19 cellular contexts compared by ENCODE assay signal in genomic region chr5:98794414-98795080, GRCh38. TPM values are rescaled to one million over a fixed set of nuclear protein-coding genes. Genes with fewer than 3 reads are reported as not detected.
DNase-seq lines count a peak whose midpoint lies in the region; ATAC-seq, FAIRE-seq and TF ChIP-seq lines count a peak whose summit lies in the region.
"Had no signal": no experiment of that assay in that cellular context is flagged by ENCODE, and none has a peak within 500 bp of the region (broad histone marks: within the 10 kb centered on the region; RNA-seq: fewer than 3 reads in every experiment).

No MANE protein-coding gene starts in this region.

- FAIRE-seq in GM12878 (lab: Jason Lieb, UNC) (no peak), H54 (lab: Jason Lieb, UNC) (no peak)

- H2AFZ ChIP-seq in GM12878 (ENCODE audit: control insufficient read depth, low read depth, low read length), result no peak overlapping the region

- H3K4me2 ChIP-seq in GM12878 (ENCODE audit: control insufficient read depth, insufficient read depth), result no peak overlapping the region
- H3K4me2 ChIP-seq: KMS-11 had no signal

- CTCF ChIA-PET in GM12878 (lab: Yijun Ruan, JAX), result interaction anchor here (1.1 to 7.1 kb wide), 5 partner anchors 9 to 1563 kb away, joined by 3 to 104 read pairs (median 20); partner anchors contain the start of gene RGMB
- CTCF ChIA-PET in activated CD4-positive, alpha-beta T cell treated with anti-CD3 and anti-CD28 coated beads, Interleukin-2, amount 10 ng/mL, durations not matched to agents 7 days and 5 days (lab: Charles Lee), result interaction anchor here (1.6 kb wide), 1 partner anchor 18 kb away, joined by 3 read pairs; no protein-coding TSS in a partner anchor

- H3K4me1 Mint-ChIP-seq in HFFc6 (ENCODE audit: low read depth), result peaks cover 91% of the 10 kb centered on the region
- H3K4me1 Mint-ChIP-seq in nephron progenitor cell, result peaks cover 56% of the 10 kb centered on the region
- H3K4me1 Mint-ChIP-seq in activated CD4-positive, alpha-beta T cell treated with anti-CD3 and anti-CD28 coated beads, Interleukin-2, amount 10 ng/mL, durations not matched to agents 7 days and 5 days, result no peaks in the 10 kb centered on the region

- RAD21 ChIA-PET in GM12878 (lab: Charles Lee; ENCODE audit: unreplicated experiment), result interaction anchor here (1.2 to 3.7 kb wide), 2 partner anchors 26 to 1563 kb away, joined by 3 to 26 read pairs; no protein-coding TSS in a partner anchor

- H3K79me2 ChIP-seq in GM12878 (ENCODE audit: control insufficient read depth, insufficient read depth, low read length), result peaks cover 2% of the 10 kb centered on the region

- peaks cover 51% of the 10 kb centered on the region for H3K36me3 Mint-ChIP-seq in HFFc6 (ENCODE audit: low read depth)
- peaks cover 49% of the 10 kb centered on the region for H3K36me3 Mint-ChIP-seq in nephron progenitor cell (ENCODE audit: low read depth)
- no peaks in the 10 kb centered on the region for H3K36me3 Mint-ChIP-seq in activated CD4-positive, alpha-beta T cell treated with anti-CD3 and anti-CD28 coated beads, Interleukin-2, amount 10 ng/mL, durations not matched to agents 7 days and 5 days (ENCODE audit: low read depth)

- ATAC-seq in GM12878, result no peak

- H3K27ac ChIP-seq in GM12878 (ENCODE audit: control insufficient read depth, insufficient read depth) (no peak overlapping the region), stomach (no peak overlapping the region)
- H3K27ac ChIP-seq: BLaER1, KMS-11, RWPE1, SJSA1 had no signal

- H3K9me3 ChIP-seq in GM12878 (replicated peaks; ENCODE audit: control insufficient read depth, insufficient read depth, low read length) (no peaks in the 10 kb centered on the region), stomach (no peaks in the 10 kb centered on the region)
- H3K9me3 ChIP-seq: SJSA1 had no signal

- peak; percentile 10 for DNase-seq in NCI-H1105 treated with DMSO at 0.1 percent for 48 hours (lab: John Stamatoyannopoulos, UW)
- DNase-seq in NCI-H1105 (lab: John Stamatoyannopoulos, UW), result no peak
- DNase-seq in HFFc6, result no peak
- DNase-seq in GM12878 (ENCODE audit: low read depth, low spot score), result no peak
- DNase-seq in nephron progenitor cell, result no peak
- no peak for DNase-seq in stomach
- no peak for DNase-seq in H54 (ENCODE audit: insufficient read length, low spot score)
- DNase-seq in activated CD4-positive, alpha-beta T cell treated with anti-CD3 and anti-CD28 coated beads, Interleukin-2, amount 10 ng/mL, durations not matched to agents 7 days and 5 days, result no peak
- DNase-seq: 8988T, H7, NCI-H146, NCI-H2081, NCI-H226, NCI-H524 treated with DMSO at 0.1 percent for 48 hours, SW 1271 had no signal

- H3K27ac Mint-ChIP-seq in HFFc6 (peak overlapping the region; percentile 82), nephron progenitor cell (peak overlapping the region; percentile 9)
- H3K27ac Mint-ChIP-seq in activated CD4-positive, alpha-beta T cell treated with anti-CD3 and anti-CD28 coated beads, Interleukin-2, amount 10 ng/mL, durations not matched to agents 7 days and 5 days, result no peak overlapping the region

- SMC1A ChIA-PET in GM12878 (lab: Charles Lee; ENCODE audit: uncharacterized antibody, unreplicated experiment), result interaction anchor here (1.7 to 3.5 kb wide), 3 partner anchors 24 to 1563 kb away, joined by 4 to 24 read pairs (median 17); no protein-coding TSS in a partner anchor

- H3K4me1 ChIP-seq in GM12878 (ENCODE audit: control insufficient read depth, insufficient read depth, low read length), result no peaks in the 10 kb centered on the region
- peaks cover 11 to 60% (median 38%) of the 10 kb centered on the region in 4 donors for H3K4me1 ChIP-seq in stomach

- no peak for TF ChIP-seq CTCF in HFFc6 (IDR thresholded peaks at IDR 0.05)
- no peak for TF ChIP-seq CTCF in GM12878 (IDR thresholded peaks at IDR 0.05 in 2 of 3, conservative IDR thresholded peaks at IDR 0.05 in 1 of 3; ENCODE audit: control insufficient read depth in 2 of 3, extremely low read depth in 1 of 3, insufficient read depth in 1 of 3, low read depth in 3 of 3, low read length in 3 of 3)
- no peak for TF ChIP-seq CTCF in nephron progenitor cell (IDR thresholded peaks at IDR 0.05)
- TF ChIP-seq CTCF in stomach (IDR thresholded peaks at IDR 0.05), result no peak

- peaks cover 20% of the 10 kb centered on the region for H3K27me3 Mint-ChIP-seq in HFFc6 (ENCODE audit: insufficient read depth)
- no peaks in the 10 kb centered on the region for H3K27me3 Mint-ChIP-seq in nephron progenitor cell (ENCODE audit: low read depth, poor library complexity)
- H3K27me3 Mint-ChIP-seq in activated CD4-positive, alpha-beta T cell treated with anti-CD3 and anti-CD28 coated beads, Interleukin-2, amount 10 ng/mL, durations not matched to agents 7 days and 5 days, result no peaks in the 10 kb centered on the region

- POLR2A ChIA-PET in GM12878 (lab: Charles Lee), result no interaction called here
- POLR2A ChIA-PET in activated CD4-positive, alpha-beta T cell treated with anti-CD3 and anti-CD28 coated beads, Interleukin-2, amount 10 ng/mL, durations not matched to agents 7 days and 5 days (lab: Charles Lee), result no interaction called here

- no peak overlapping the region for H3K9ac ChIP-seq in GM12878 (ENCODE audit: control insufficient read depth, insufficient read depth, low read length)
- H3K9ac ChIP-seq: BLaER1, KMS-11 had no signal

- H3K4me3 ChIP-seq in GM12878 (no peak overlapping the region), stomach (no peak overlapping the region)
- H3K4me3 ChIP-seq: BLaER1, SJSA1 had no signal

- TF ChIP-seq POLR2A in GM12878 (IDR thresholded peaks at IDR 0.05; ENCODE audit: low read depth, low read length), result no peak
- TF ChIP-seq POLR2A in stomach (IDR thresholded peaks at IDR 0.05), result no peak
- TF ChIP-seq POLR2A in H54 (IDR thresholded peaks at IDR 0.05; ENCODE audit: low read depth, low read length), result no peak

- no peaks in the 10 kb centered on the region for H4K20me1 ChIP-seq in GM12878 (ENCODE audit: control insufficient read depth, insufficient read depth)

- no peaks in the 10 kb centered on the region for H3K27me3 ChIP-seq in GM12878 (replicated peaks in 1 of 2; ENCODE audit: control insufficient read depth in 2 of 2, insufficient read depth in 2 of 2, low read length in 1 of 2)
- no peaks in the 10 kb centered on the region for H3K27me3 ChIP-seq in stomach
- H3K27me3 ChIP-seq: BLaER1, SJSA1 had no signal

- intact Hi-C loops in GM12878 (cut with micrococcal nuclease; ENCODE audit: unreplicated experiment), result no loop called here
- intact Hi-C loops in stomach (cut with DNase I; ENCODE audit: low total_unique reads), result no loop called here

- TSS peak; percentile 28 for BruUV-seq in GM12878 (replicated peaks; lab: Mats Ljungman, UMichigan)

- H3K4me3 Mint-ChIP-seq in HFFc6 (peak overlapping the region; percentile 32), nephron progenitor cell (no peak overlapping the region)
- H3K4me3 Mint-ChIP-seq in activated CD4-positive, alpha-beta T cell treated with anti-CD3 and anti-CD28 coated beads, Interleukin-2, amount 10 ng/mL, durations not matched to agents 7 days and 5 days, result no peak overlapping the region

- in situ Hi-C loops in GM12878 (cut with MboI), result no loop called here

- TF ChIP-seq EP300 in GM12878 (IDR thresholded peaks at IDR 0.05; ENCODE audit: borderline replicate concordance in 1 of 2, control insufficient read depth in 1 of 2, low read depth in 2 of 2, low read length in 2 of 2) (no peak), stomach (IDR thresholded peaks at IDR 0.05) (no peak)

- 88% methylated on average over 9 of the region's 9 CpGs for WGBS in GM12878 (ENCODE audit: insufficient coverage, insufficient replicate concordance, low lambda C conversion rate, missing lambda C conversion rate)
- WGBS in stomach, 5 donors, result 67 to 74% (median 70%) methylated on average over 9 of the region's 9 CpGs

- TF ChIP-seq RAD21 in GM12878 (IDR thresholded peaks at IDR 0.05; ENCODE audit: insufficient read depth, low read depth, low read length), result no peak

- peaks cover 4% of the 10 kb centered on the region; the same call in 1 of the 2 replicates for H3K9me3 Mint-ChIP-seq in HFFc6
- H3K9me3 Mint-ChIP-seq in nephron progenitor cell, result peaks cover 3% of the 10 kb centered on the region
- H3K9me3 Mint-ChIP-seq in activated CD4-positive, alpha-beta T cell treated with anti-CD3 and anti-CD28 coated beads, Interleukin-2, amount 10 ng/mL, durations not matched to agents 7 days and 5 days, result no peaks in the 10 kb centered on the region

- H3K36me3 ChIP-seq in GM12878 (ENCODE audit: control insufficient read depth in 2 of 2, insufficient read depth in 2 of 2, low read length in 1 of 2) (peaks cover 2 to 5% of the 10 kb centered on the region in 2 experiments; a peak in 2 of 4 replicates), stomach (peaks cover 6 to 23% (median 19%) of the 10 kb centered on the region in 4 donors)

TF ChIP-seq in GM12878, 131 proteins besides CTCF, POLR2A, EP300 and RAD21 (continues in another document):
- TF ChIP-seq MEF2B (IDR thresholded peaks at IDR 0.05; ENCODE audit: partially characterized antibody, poor library complexity, severe bottlenecking) (no peak), RB1 (IDR thresholded peaks at IDR 0.05; ENCODE audit: borderline replicate concordance) (no peak), YY1 (IDR thresholded peaks at IDR 0.05; ENCODE audit: low read depth, low read length) (no peak), CHD4 (IDR thresholded peaks at IDR 0.05) (no peak), SMAD5 (IDR thresholded peaks at IDR 0.05; ENCODE audit: low read depth) (no peak)

RNA-seq across cellular contexts. Expression of gene RGMB, which starts 21.1 kb away (rescaled TPM):
- total RNA-seq in HFFc6 (2021; fragmentation: NEBNext Ultra II Directional; extraction: Animal tissue kit (Norgen Biotek cat#: 25700)), result 100 to 1,000 TPM; 219 to 288 (median 235) TPM
- total RNA-seq in GM12878 (2013; cell fraction: nucleolus; rRNA removed), result 11.9 and 12.2 TPM in 2 replicates
- total RNA-seq in GM12878 (2014; rRNA removed) (11.3 and 11.6 TPM in 2 replicates), GM12878 (2014; rRNA removed; fragmentation: Illumina TruSeq; extraction: Trizol) (6.9 and 7.4 TPM in 2 replicates), GM12878 (2021) (15.3 and 15.8 TPM in 2 replicates), stomach (100 to 1,000 TPM in 1 of 5 donors, 10 to 100 TPM in 4; 48.3 to 215 (median 79.9) TPM)
- polyA plus RNA-seq in GM12878 (2011; ENCODE audit: low read depth), result 1.8 TPM
- polyA plus RNA-seq in GM12878 (2011; rRNA removed) (1.5 and 1.6 TPM in 2 replicates), GM12878 (2014; fragmentation: Illumina TruSeq; extraction: Trizol) (9.4 and 11.5 TPM in 2 replicates), GM12878 (2014; fragmentation: Nextera tagmentation; extraction: Ambion mirVana) (1 to 10 TPM; 1.3 to 2.4 TPM), GM12878 (2014; rRNA removed) (7.9 and 10.2 TPM in 2 replicates), GM12878 (2016; fragmentation: Nextera tagmentation; extraction: Ambion mirVana) (1 to 10 TPM; 6.9 to 8.2 TPM), stomach (10 to 100 TPM in 2 of 3 donors, 1 to 10 TPM in 1; 8.4 to 14.2 (median 13.7) TPM)
- polyA plus RNA-seq in GM12878 (2011; cell fraction: cytosol; rRNA removed), result 1.6 and 2.1 TPM in 2 replicates
- 3.2 and 3.6 TPM in 2 replicates for polyA plus RNA-seq in GM12878 (2011; cell fraction: nucleus; rRNA removed)
- polyA plus RNA-seq in GM12878 (2012), result 3.3 and 4.0 TPM in 2 replicates
- polyA minus RNA-seq in GM12878 (2011; rRNA and poly(A)+ RNA removed), result 2.8 and 4.4 TPM in 2 replicates
- 0.83 and 1.1 TPM in 2 replicates for polyA minus RNA-seq in GM12878 (2011; cell fraction: cytosol; rRNA and poly(A)+ RNA removed)
- polyA minus RNA-seq in GM12878 (2011; cell fraction: nucleus; rRNA and poly(A)+ RNA removed), result 6.4 and 11.5 TPM in 2 replicates
- total RNA-seq in activated CD4-positive, alpha-beta T cell treated with anti-CD3 and anti-CD28 coated beads, Interleukin-2, amount 10 ng/mL, durations not matched to agents 7 days and 5 days, result 1 to 10 TPM; 1.4 to 1.7 TPM
